ENCODE assay signal across 14 cellular contexts in genomic region chr2:235170016-235170415, GRCh38.
DNase-seq lines count a peak whose midpoint lies in the region; ATAC-seq and TF ChIP-seq lines count a peak whose summit lies in the region.
"Had no signal": no experiment of that assay in that cellular context is flagged by ENCODE, and none has a peak within 500 bp of the region (broad histone marks: within the 10 kb centered on the region; RNA-seq: fewer than 3 reads in every experiment).

No MANE protein-coding gene starts in this region.

- DNase-seq in A673 (ENCODE audit: low spot score), result peak; percentile 90
- DNase-seq in HFFc6, result peak; percentile 72
- peak; percentile 64 for DNase-seq in adipocyte (ENCODE audit: low read depth)
- peak; percentile 22 for DNase-seq in glomerular visceral epithelial cell (ENCODE audit: extremely low spot score)
- no peak for DNase-seq in activated T-helper 1 cell treated with anti-CD3 and anti-CD28 coated beads, Interleukin-12 subunit alpha, Interleukin-12 subunit beta, Interleukin-2, Interleukin-4 antibody, amounts not matched to agents 30 ng/mL and 10 ng/mL and 1 ng/mL, durations not matched to agents 14 hours and 24 hours and 36 hours (ENCODE audit: low spot score)
- DNase-seq in activated CD4-positive, alpha-beta T cell treated with anti-CD3 and anti-CD28 coated beads, Interleukin-2, amount 50 U/mL, for 4 hours, result no peak
- no peak for DNase-seq in activated CD4-positive, alpha-beta T cell treated with anti-CD3 and anti-CD28 coated beads for 4 hours
- DNase-seq: effector memory CD4-positive, alpha-beta T cell; NCI-H446 treated with DMSO at 0.1 percent for 48 hours; stimulated activated CD8-positive, alpha-beta memory T cell treated with anti-CD3 and anti-CD28 coated beads, Interleukin-4, amount 100 ng/mL, for 48 hours had no signal

- no peaks in the 10 kb centered on the region for H3K27me3 Mint-ChIP-seq in HFFc6 (ENCODE audit: insufficient read depth)
- peaks cover 2% of the 10 kb centered on the region for H3K27me3 Mint-ChIP-seq in activated T-helper 1 cell treated with anti-CD3 and anti-CD28 coated beads, Interleukin-12 subunit alpha, Interleukin-12 subunit beta, Interleukin-2, Interleukin-4 antibody, amounts not matched to agents 30 ng/mL and 10 ng/mL and 1 ng/mL, durations not matched to agents 14 hours and 24 hours and 36 hours (ENCODE audit: insufficient read depth)

- H3K4me1 Mint-ChIP-seq in HFFc6 (ENCODE audit: low read depth), result peaks cover 52% of the 10 kb centered on the region
- no peaks in the 10 kb centered on the region for H3K4me1 Mint-ChIP-seq in activated T-helper 1 cell treated with anti-CD3 and anti-CD28 coated beads, Interleukin-12 subunit alpha, Interleukin-12 subunit beta, Interleukin-2, Interleukin-4 antibody, amounts not matched to agents 30 ng/mL and 10 ng/mL and 1 ng/mL, durations not matched to agents 14 hours and 24 hours and 36 hours (ENCODE audit: low read depth)

- no peaks in the 10 kb centered on the region for H3K27me3 ChIP-seq in A673 (replicated peaks; ENCODE audit: insufficient read depth, low read depth, low read length, poor library complexity)
- H3K27me3 ChIP-seq in adipocyte (replicated peaks; ENCODE audit: control insufficient read depth, insufficient read depth, low read length), result no peaks in the 10 kb centered on the region
- H3K27me3 ChIP-seq: vagina had no signal

- no TSS peak for BruUV-seq in A673 (replicated peaks; lab: Mats Ljungman, UMichigan)

- POLR2A ChIA-PET in A673 (lab: Charles Lee; ENCODE audit: low non-redundant PET), result no interaction called here

- peaks cover 31% of the 10 kb centered on the region for H3K4me1 ChIP-seq in A673 (ENCODE audit: insufficient read depth, low read length, poor library complexity, severe bottlenecking)
- peaks cover 28% of the 10 kb centered on the region for H3K4me1 ChIP-seq in adipocyte (ENCODE audit: control insufficient read depth, insufficient read depth, low read length)

- TF ChIP-seq CTCF in A673 (conservative IDR thresholded peaks at IDR 0.05; ENCODE audit: low read depth, low read length), result no peak
- no peak for TF ChIP-seq CTCF in HFFc6 (IDR thresholded peaks at IDR 0.05)

- intact Hi-C loops in A673 (cut with micrococcal nuclease; ENCODE audit: unreplicated experiment), result no loop called here
- intact Hi-C loops in activated T-helper 1 cell treated with anti-CD3 and anti-CD28 coated beads, Interleukin-12 subunit alpha, Interleukin-12 subunit beta, Interleukin-2, Interleukin-4 antibody, amounts not matched to agents 30 ng/mL and 10 ng/mL and 1 ng/mL, durations not matched to agents 14 hours and 24 hours and 36 hours (cut with micrococcal nuclease), result no loop called here

- peak overlapping the region; percentile 82 for H3K27ac ChIP-seq in A673 (ENCODE audit: low read depth, low read length, poor library complexity, severe bottlenecking)
- H3K27ac ChIP-seq: vagina had no signal

- CTCF ChIA-PET in A673 (lab: Charles Lee), result no interaction called here

- H3K9me3 Mint-ChIP-seq in HFFc6, result 0 out of 2 replicates have a peak, but pooled peaks cover 8% of the 10 kb centered on the region
- H3K9me3 Mint-ChIP-seq in activated T-helper 1 cell treated with anti-CD3 and anti-CD28 coated beads, Interleukin-12 subunit alpha, Interleukin-12 subunit beta, Interleukin-2, Interleukin-4 antibody, amounts not matched to agents 30 ng/mL and 10 ng/mL and 1 ng/mL, durations not matched to agents 14 hours and 24 hours and 36 hours, result peaks cover 5% of the 10 kb centered on the region

- H3K4me3 ChIP-seq in A673 (ENCODE audit: low read depth, low read length, poor library complexity, severe bottlenecking) (no peak overlapping the region), adipocyte (ENCODE audit: low read length) (peak overlapping the region; percentile 35)
- H3K4me3 ChIP-seq: lung, vagina had no signal

- H3K36me3 Mint-ChIP-seq in HFFc6 (ENCODE audit: low read depth), result no peaks in the 10 kb centered on the region; the same call in 1 of the 2 replicates
- no peaks in the 10 kb centered on the region for H3K36me3 Mint-ChIP-seq in activated T-helper 1 cell treated with anti-CD3 and anti-CD28 coated beads, Interleukin-12 subunit alpha, Interleukin-12 subunit beta, Interleukin-2, Interleukin-4 antibody, amounts not matched to agents 30 ng/mL and 10 ng/mL and 1 ng/mL, durations not matched to agents 14 hours and 24 hours and 36 hours (ENCODE audit: low read depth)
- H3K36me3 Mint-ChIP-seq: WTC11 had no signal

- H3K4me3 Mint-ChIP-seq in HFFc6, result peak overlapping the region; percentile 86
- no peak overlapping the region for H3K4me3 Mint-ChIP-seq in activated T-helper 1 cell treated with anti-CD3 and anti-CD28 coated beads, Interleukin-12 subunit alpha, Interleukin-12 subunit beta, Interleukin-2, Interleukin-4 antibody, amounts not matched to agents 30 ng/mL and 10 ng/mL and 1 ng/mL, durations not matched to agents 14 hours and 24 hours and 36 hours
- H3K4me3 Mint-ChIP-seq: WTC11 had no signal

- H3K27ac Mint-ChIP-seq in HFFc6, result peak overlapping the region; percentile 99
- H3K27ac Mint-ChIP-seq in activated T-helper 1 cell treated with anti-CD3 and anti-CD28 coated beads, Interleukin-12 subunit alpha, Interleukin-12 subunit beta, Interleukin-2, Interleukin-4 antibody, amounts not matched to agents 30 ng/mL and 10 ng/mL and 1 ng/mL, durations not matched to agents 14 hours and 24 hours and 36 hours, result no peak overlapping the region
- H3K27ac Mint-ChIP-seq: WTC11 had no signal

- H3K9ac ChIP-seq in adipocyte (ENCODE audit: low read length), result peak overlapping the region; percentile 64

- no peaks in the 10 kb centered on the region for H3K9me3 ChIP-seq in A673 (ENCODE audit: low read depth, low read length, poor library complexity, severe bottlenecking)
- H3K9me3 ChIP-seq in adipocyte (ENCODE audit: control insufficient read depth, low read length), result no peaks in the 10 kb centered on the region
- H3K9me3 ChIP-seq: vagina had no signal

- H3K36me3 ChIP-seq in A673 (ENCODE audit: insufficient read depth, low read length, poor library complexity, severe bottlenecking), result no peaks in the 10 kb centered on the region
- no peaks in the 10 kb centered on the region for H3K36me3 ChIP-seq in adipocyte (ENCODE audit: control insufficient read depth, insufficient read depth, low read length, severe bottlenecking)
- H3K36me3 ChIP-seq: vagina had no signal

- no peak for ATAC-seq in HG03139 (IDR thresholded peaks at IDR 0.05; ENCODE audit: unreplicated experiment)

Comparison
In these comparisons a context has a peak if more than half of its experiments do, and no peak if none do; other contexts are left out.
1. DNase-seq: peak in A673 (single experiment), HFFc6 (single experiment), adipocyte (single experiment) and glomerular visceral epithelial cell (single experiment); none in activated T-helper 1 cell treated with anti-CD3 and anti-CD28 coated beads, Interleukin-12 subunit alpha, Interleukin-12 subunit beta, Interleukin-2, Interleukin-4 antibody, amounts not matched to agents 30 ng/mL and 10 ng/mL and 1 ng/mL, durations not matched to agents 14 hours and 24 hours and 36 hours (single experiment), activated CD4-positive, alpha-beta T cell treated with anti-CD3 and anti-CD28 coated beads, Interleukin-2, amount 50 U/mL, for 4 hours (0 of 2) and activated CD4-positive, alpha-beta T cell treated with anti-CD3 and anti-CD28 coated beads for 4 hours (0 of 2).